Comparison of ENCODE assay signal across 2 cellular contexts in the genomic region with DNA sequence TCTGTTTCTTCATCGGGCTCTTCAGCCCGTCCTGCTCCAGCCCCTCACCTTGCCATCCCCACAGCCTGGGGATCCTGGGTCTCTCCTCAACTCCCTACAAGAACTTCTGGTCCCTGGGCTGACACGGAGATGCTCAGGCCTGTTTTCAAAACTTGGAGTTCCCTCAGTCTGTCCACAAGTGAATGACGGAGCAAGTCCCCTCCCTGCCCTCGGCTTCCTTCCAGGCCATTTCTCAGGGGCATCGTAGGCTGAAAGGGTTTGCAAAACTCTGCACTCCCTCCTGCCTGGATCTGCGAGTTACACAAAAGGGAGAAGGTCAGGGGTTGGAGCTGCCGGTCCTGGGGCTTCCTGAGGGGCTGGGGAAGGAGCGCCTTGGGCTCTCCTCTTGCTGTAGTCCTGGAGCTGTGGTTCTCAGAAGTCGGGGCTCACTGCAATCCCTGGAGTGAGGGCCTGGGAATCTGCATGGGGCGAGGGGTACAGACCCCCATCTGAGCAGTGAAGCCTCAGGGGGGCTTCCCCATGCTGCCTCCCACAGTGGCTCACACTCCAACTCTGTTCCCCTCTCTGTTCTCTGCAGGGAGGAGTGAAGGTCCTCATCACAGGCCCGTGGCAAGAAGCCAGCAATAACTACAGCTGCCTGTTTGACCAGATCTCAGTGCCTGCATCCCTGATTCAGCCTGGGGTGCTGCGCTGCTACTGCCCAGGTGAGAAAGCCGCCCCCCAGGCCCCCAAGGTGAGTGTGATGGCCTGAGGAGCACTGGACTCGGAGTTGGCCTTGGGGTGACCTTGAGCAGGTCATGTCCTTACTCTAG.
TF ChIP-seq lines count a peak whose summit lies in the region.

No MANE protein-coding gene starts in this region.

TF ChIP-seq in A549, 52 proteins besides CTCF, POLR2A, EP300 and RAD21:
- TF ChIP-seq ZSCAN20 (CRISPR knock-in tag; IDR thresholded peaks at IDR 0.05) (no peak), TFCP2L1 (CRISPR knock-in tag; IDR thresholded peaks at IDR 0.05) (no peak), ZNF302 (CRISPR knock-in tag; IDR thresholded peaks at IDR 0.05) (no peak)

TF ChIP-seq in GM23338, 12 proteins besides CTCF, POLR2A, EP300 and RAD21:
- no peak for TF ChIP-seq ZNF331 (CRISPR knock-in tag; IDR thresholded peaks at IDR 0.05; ENCODE audit: low read depth)
